ENCODE assay signal across 8 cellular contexts in the genomic region with DNA sequence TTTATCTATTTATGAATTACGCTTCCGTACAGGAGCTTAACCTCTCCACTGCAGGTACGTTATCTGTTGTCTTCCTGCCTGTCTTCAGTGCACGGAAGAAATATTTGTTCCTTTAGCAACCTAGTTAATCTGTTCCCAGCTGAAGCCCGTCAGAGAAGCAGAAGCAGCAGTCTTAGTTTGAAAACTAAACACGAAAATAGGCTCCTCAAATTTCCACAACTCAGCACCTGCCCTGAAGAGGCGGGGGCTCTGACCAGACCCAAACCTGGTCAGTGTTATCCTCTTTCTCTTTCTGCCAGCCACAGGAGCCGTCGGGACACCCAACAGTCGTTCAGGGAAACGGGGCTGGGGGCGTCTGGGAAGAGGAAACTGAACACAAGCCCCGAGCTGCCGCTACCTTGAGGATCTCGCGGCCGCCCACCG. TPM values are rescaled to one million over a fixed set of nuclear protein-coding genes. Genes with fewer than 3 reads are reported as not detected.
DNase-seq lines count a peak whose midpoint lies in the region; ATAC-seq, FAIRE-seq and TF ChIP-seq lines count a peak whose summit lies in the region.

No MANE protein-coding gene starts in this region.

- ATAC-seq in GM21737 (IDR thresholded peaks at IDR 0.05; ENCODE audit: unreplicated experiment) (peak; percentile 0), K562 (no peak; the same call in 2 of the 3 replicates), lung (ENCODE audit: insufficient read depth, low FRiP score) (no peak)

- no peaks in the 10 kb centered on the region for H3F3A ChIP-seq in Loucy (ENCODE audit: low read depth)

- TF ChIP-seq CTCF in GM13977 (IDR thresholded peaks at IDR 0.05; ENCODE audit: extremely low read depth, insufficient read depth, missing control alignments) (peak; percentile 34), Loucy (conservative IDR thresholded peaks at IDR 0.05; ENCODE audit: low read length) (no peak), K562 (IDR thresholded peaks at IDR 0.05 in 2 of 3, conservative IDR thresholded peaks at IDR 0.05 in 1 of 3; ENCODE audit: insufficient read depth in 2 of 3, low read depth in 1 of 3, low read length in 3 of 3) (no peak; a peak in 2 of 6 replicates), lung (IDR thresholded peaks at IDR 0.05; ENCODE audit: control extremely low read depth, extremely low read depth) (no peak)

- H3K9me3 ChIP-seq in Loucy (ENCODE audit: insufficient read depth, low read depth, low read length) (no peaks in the 10 kb centered on the region), K562 (replicated peaks; ENCODE audit: control insufficient read depth, insufficient read depth, low read depth, low read length) (no peaks in the 10 kb centered on the region), lung (ENCODE audit: control insufficient read depth in 2 of 2, insufficient read depth in 1 of 2, low read length in 1 of 2) (no peaks in the 10 kb centered on the region)

- POLR2A ChIA-PET in K562 (lab: Yijun Ruan, JAX), result interaction anchor here (1.1 to 6.9 kb wide), 9 partner anchors 10 to 104 kb away, joined by 3 to 126 read pairs (median 12); a partner anchor contains a TSS

- no peak for TF ChIP-seq EP300 in K562 (IDR thresholded peaks at IDR 0.05; ENCODE audit: low read length)

- H4K20me1 ChIP-seq in Loucy (ENCODE audit: insufficient read depth, low read length, poor library complexity, severe bottlenecking) (peaks cover 13% of the 10 kb centered on the region), K562 (replicated peaks; ENCODE audit: control insufficient read depth, insufficient read depth, low read length) (no peaks in the 10 kb centered on the region)

- intact Hi-C loops in K562 (cut with micrococcal nuclease), result loop anchor here (1.0 kb wide), 1 partner anchor 22 kb away; a partner anchor contains a TSS

- H3K27ac ChIP-seq in K562 (ENCODE audit: extremely low read depth, low read depth, low read length) (peak overlapping the region; percentile 100), lung (ENCODE audit: low read depth in 1 of 2, low read length in 1 of 2) (peak overlapping the region; percentile 91 to 99)

- no peaks in the 10 kb centered on the region for H3K9me1 ChIP-seq in K562 (ENCODE audit: control insufficient read depth, insufficient read depth, low read length)

- H2AFZ ChIP-seq in Loucy (ENCODE audit: low read length), result peak overlapping the region; percentile 81
- peak overlapping the region; percentile 99; the same call in 1 of the 2 replicates for H2AFZ ChIP-seq in K562 (ENCODE audit: low read depth, low read length)

- CTCF ChIA-PET in K562 (lab: Yijun Ruan, JAX; ENCODE audit: low intra/inter-chr PET ratio), result no interaction called here

- DNase-seq in GM13977 (ENCODE audit: low spot score) (no peak), K562 (ENCODE audit: extremely low read depth in 1 of 4, low spot score in 3 of 4) (no peak), lung (ENCODE audit: low spot score) (no peak), GM12891 (ENCODE audit: insufficient read length, low spot score) (no peak), NCI-H345 (lab: John Stamatoyannopoulos, UW) (no peak), GM19239 (ENCODE audit: insufficient read length, low spot score) (no peak)

- H3K4me2 ChIP-seq in Loucy (ENCODE audit: low read depth, low read length, poor library complexity, severe bottlenecking) (peak overlapping the region; percentile 85), K562 (ENCODE audit: insufficient read depth, low read length) (peak overlapping the region; percentile 94)

- BruUV-seq in K562 (replicated peaks; lab: Mats Ljungman, UMichigan), result TSS peak; percentile 63

- H3K9me2 ChIP-seq in Loucy (replicated peaks; ENCODE audit: low read depth, low read length), result no peaks in the 10 kb centered on the region

- TF ChIP-seq RAD21 in K562 (CRISPR knock-in tag; conservative IDR thresholded peaks at IDR 0.05 in 1 of 2, IDR thresholded peaks at IDR 0.05 in 1 of 2), result no peak

- peaks cover 69% of the 10 kb centered on the region for H3K79me2 ChIP-seq in Loucy (ENCODE audit: insufficient read depth, low read length)
- peaks cover 90% of the 10 kb centered on the region for H3K79me2 ChIP-seq in K562 (ENCODE audit: control insufficient read depth, insufficient read depth, low read length)

- 0% methylated on average over 12 of the region's 18 CpGs for WGBS in K562 (ENCODE audit: insufficient coverage, low coverage, missing lambda C conversion rate)
- WGBS in lung, 2 donors, result 0% methylated on average over 18 of the region's 18 CpGs

- in situ Hi-C loops in GM13977 (cut with MboI; ENCODE audit: low pct_unique_long_range_greater_than_20kb, low sequenced_read_pairs, unreplicated experiment) (no loop called here), K562 (cut with MboI) (no loop called here)

- H3K4me3 ChIP-seq in Loucy (ENCODE audit: low read length, poor library complexity, severe bottlenecking) (peak overlapping the region; percentile 98), K562 (peak overlapping the region; percentile 70), lung (peak overlapping the region; percentile 51)

- no peak for FAIRE-seq in K562 (lab: Jason Lieb, UNC)
- FAIRE-seq in GM12891 (lab: Jason Lieb, UNC), result no peak
- FAIRE-seq in GM19239 (lab: Jason Lieb, UNC), result no peak

- TF ChIP-seq POLR2A in K562 (conservative IDR thresholded peaks at IDR 0.05) (no peak), GM12891 (IDR thresholded peaks at IDR 0.05; ENCODE audit: low read depth, low read length) (no peak)

- H3K4me1 ChIP-seq in Loucy (ENCODE audit: insufficient read depth, low read length, poor library complexity, severe bottlenecking) (peaks cover 16% of the 10 kb centered on the region), K562 (replicated peaks in 1 of 2; ENCODE audit: control insufficient read depth in 2 of 2, insufficient read depth in 2 of 2, low read length in 2 of 2) (peaks cover 8 to 9% of the 10 kb centered on the region in 2 experiments; a peak in 4 of 5 replicates), lung (ENCODE audit: control insufficient read depth in 2 of 2, insufficient read depth in 2 of 2, low read length in 2 of 2) (peaks cover 2% of the 10 kb centered on the region in 2 donors)

- H3K9ac ChIP-seq in Loucy (ENCODE audit: low read depth, low read length, poor library complexity, severe bottlenecking) (peak overlapping the region; percentile 98), K562 (ENCODE audit: insufficient read depth in 1 of 2, low read depth in 2 of 2, low read length in 2 of 2) (peak overlapping the region; percentile 98 to 99)

- no peaks in the 10 kb centered on the region for H3K36me3 ChIP-seq in Loucy (ENCODE audit: insufficient read depth, low read length)
- peaks cover 34% of the 10 kb centered on the region for H3K36me3 ChIP-seq in K562 (ENCODE audit: control insufficient read depth, insufficient read depth, low read length)
- H3K36me3 ChIP-seq in lung (ENCODE audit: control insufficient read depth in 2 of 2, insufficient read depth in 2 of 2, low read length in 2 of 2), result peaks cover 0 to 11% of the 10 kb centered on the region in 2 donors

- no peaks in the 10 kb centered on the region for H3K27me3 ChIP-seq in Loucy (ENCODE audit: insufficient read depth, low read length, poor library complexity, severe bottlenecking)
- H3K27me3 ChIP-seq in K562 (ENCODE audit: control insufficient read depth in 2 of 2, insufficient read depth in 2 of 2, low read length in 2 of 2), result no peaks in the 10 kb centered on the region
- no peaks in the 10 kb centered on the region for H3K27me3 ChIP-seq in lung (ENCODE audit: control insufficient read depth, insufficient read depth)

RNA-seq across cellular contexts. Expression of a gene that starts 0.4 kb away (rescaled TPM):
- total RNA-seq in K562 (2011; cell fraction: chromatin; rRNA removed; ENCODE audit: low replicate concordance), result 18.1 and 50.6 TPM in 2 replicates
- total RNA-seq in K562 (2011; cell fraction: nucleolus; rRNA removed), result 20.3 and 22.2 TPM in 2 replicates
- total RNA-seq in K562 (2011; cell fraction: nucleoplasm; rRNA removed), result 44.2 and 69.5 TPM in 2 replicates
- total RNA-seq in K562 (2014; rRNA removed), result 25.9 and 43.5 TPM in 2 replicates
- total RNA-seq in K562 (2014; rRNA removed; fragmentation: Illumina TruSeq; extraction: Trizol), result 35.5 and 37.3 TPM in 2 replicates
- 52.0 and 52.3 TPM in 2 replicates for total RNA-seq in K562 (2015; rRNA removed; fragmentation: Illumina TruSeq; extraction: Trizol)
- total RNA-seq in K562 (2021), result 64.9 and 76.9 TPM in 2 replicates
- 44.1 and 51.8 TPM in 2 replicates for polyA plus RNA-seq in K562 (2011; rRNA removed)
- 5.7 and 14.6 TPM in 2 replicates for polyA plus RNA-seq in K562 (2011; cell fraction: cytosol; rRNA removed)
- 17.8 and 23.6 TPM in 2 replicates for polyA plus RNA-seq in K562 (2011; cell fraction: nucleus; rRNA removed)
- polyA plus RNA-seq in K562 (2012), result 34.9 and 46.6 TPM in 2 replicates
- polyA plus RNA-seq in K562 (2014; fragmentation: Illumina TruSeq; extraction: Trizol), result 32.5 and 50.4 TPM in 2 replicates
- 10 to 100 TPM; 14.6 to 22.5 TPM for polyA plus RNA-seq in K562 (2014; fragmentation: Nextera tagmentation; extraction: Ambion mirVana)
- 29.1 and 38.4 TPM in 2 replicates for polyA plus RNA-seq in K562 (2014; rRNA removed)
- 22.7 and 29.5 TPM in 2 replicates for polyA minus RNA-seq in K562 (2011; rRNA and poly(A)+ RNA removed)
- polyA minus RNA-seq in K562 (2011; cell fraction: cytosol; rRNA and poly(A)+ RNA removed), result 8.8 and 13.9 TPM in 2 replicates
- 19.5 and 47.7 TPM in 2 replicates for polyA minus RNA-seq in K562 (2011; cell fraction: nucleus; rRNA and poly(A)+ RNA removed)
- total RNA-seq in lung, result 10 to 100 TPM; 15.8 to 25.0 TPM
- polyA plus RNA-seq in lung, result 1 to 10 TPM; 3.8 to 7.5 TPM
- 22.6 TPM for polyA plus RNA-seq in GM12891 (2012; ENCODE audit: low read depth, missing spikeins)

RNA-seq across cellular contexts. Expression of a gene that starts 1.0 kb away (rescaled TPM):
- total RNA-seq in K562 (2011; cell fraction: chromatin; rRNA removed; ENCODE audit: low replicate concordance), result 19.9 and 66.6 TPM in 2 replicates
- 9.0 and 11.3 TPM in 2 replicates for total RNA-seq in K562 (2011; cell fraction: nucleolus; rRNA removed)
- 24.3 and 29.8 TPM in 2 replicates for total RNA-seq in K562 (2011; cell fraction: nucleoplasm; rRNA removed)
- total RNA-seq in K562 (2014; rRNA removed), result 69.9 and 90.8 TPM in 2 replicates
- total RNA-seq in K562 (2014; rRNA removed; fragmentation: Illumina TruSeq; extraction: Trizol), result 133 and 155 TPM in 2 replicates
- total RNA-seq in K562 (2015; rRNA removed; fragmentation: Illumina TruSeq; extraction: Trizol), result 102 and 107 TPM in 2 replicates
- 73.8 and 74.9 TPM in 2 replicates for total RNA-seq in K562 (2021)
- polyA plus RNA-seq in K562 (2011; rRNA removed), result 54.0 and 90.8 TPM in 2 replicates
- polyA plus RNA-seq in K562 (2011; cell fraction: cytosol; rRNA removed), result 8.2 and 22.0 TPM in 2 replicates
- 13.8 and 18.3 TPM in 2 replicates for polyA plus RNA-seq in K562 (2011; cell fraction: nucleus; rRNA removed)
- polyA plus RNA-seq in K562 (2012), result 63.8 and 71.3 TPM in 2 replicates
- 90.0 and 123 TPM in 2 replicates for polyA plus RNA-seq in K562 (2014; fragmentation: Illumina TruSeq; extraction: Trizol)
- polyA plus RNA-seq in K562 (2014; fragmentation: Nextera tagmentation; extraction: Ambion mirVana), result 10 to 100 TPM; 81.7 to 86.0 TPM
- polyA plus RNA-seq in K562 (2014; rRNA removed), result 71.5 and 81.0 TPM in 2 replicates
- polyA minus RNA-seq in K562 (2011; rRNA and poly(A)+ RNA removed), result 83.0 and 83.6 TPM in 2 replicates
- 30.4 and 37.2 TPM in 2 replicates for polyA minus RNA-seq in K562 (2011; cell fraction: cytosol; rRNA and poly(A)+ RNA removed)
- 14.5 and 29.0 TPM in 2 replicates for polyA minus RNA-seq in K562 (2011; cell fraction: nucleus; rRNA and poly(A)+ RNA removed)
- 1 to 10 TPM; 1.2 to 9.5 TPM for total RNA-seq in lung
- polyA plus RNA-seq in lung, result 1 to 10 TPM; 1.1 to 1.7 TPM
- 31.1 TPM for polyA plus RNA-seq in GM12891 (2012; ENCODE audit: low read depth, missing spikeins)

RNA-seq across cellular contexts. Expression of a gene that starts 22.1 kb away (rescaled TPM):
- total RNA-seq in K562 (2011; cell fraction: chromatin; rRNA removed; ENCODE audit: low replicate concordance), result 46.7 and 153 TPM in 2 replicates
- total RNA-seq in K562 (2011; cell fraction: nucleolus; rRNA removed), result 21.3 and 35.3 TPM in 2 replicates
- 54.8 and 92.8 TPM in 2 replicates for total RNA-seq in K562 (2011; cell fraction: nucleoplasm; rRNA removed)
- total RNA-seq in K562 (2014; rRNA removed), result 121 and 122 TPM in 2 replicates
- 245 and 271 TPM in 2 replicates for total RNA-seq in K562 (2014; rRNA removed; fragmentation: Illumina TruSeq; extraction: Trizol)
- 238 and 259 TPM in 2 replicates for total RNA-seq in K562 (2015; rRNA removed; fragmentation: Illumina TruSeq; extraction: Trizol)
- 180 and 184 TPM in 2 replicates for total RNA-seq in K562 (2021)
- polyA plus RNA-seq in K562 (2011; rRNA removed), result 293 and 356 TPM in 2 replicates
- 37.8 and 116 TPM in 2 replicates for polyA plus RNA-seq in K562 (2011; cell fraction: cytosol; rRNA removed)
- polyA plus RNA-seq in K562 (2011; cell fraction: nucleus; rRNA removed), result 94.3 and 254 TPM in 2 replicates
- polyA plus RNA-seq in K562 (2012), result 171 and 344 TPM in 2 replicates
- polyA plus RNA-seq in K562 (2014; fragmentation: Illumina TruSeq; extraction: Trizol), result 184 and 217 TPM in 2 replicates
- 100 to 1,000 TPM; 254 to 290 TPM for polyA plus RNA-seq in K562 (2014; fragmentation: Nextera tagmentation; extraction: Ambion mirVana)
- 101 and 121 TPM in 2 replicates for polyA plus RNA-seq in K562 (2014; rRNA removed)
- 286 and 479 TPM in 2 replicates for polyA minus RNA-seq in K562 (2011; rRNA and poly(A)+ RNA removed)
- 124 and 144 TPM in 2 replicates for polyA minus RNA-seq in K562 (2011; cell fraction: cytosol; rRNA and poly(A)+ RNA removed)
- 29.1 and 78.5 TPM in 2 replicates for polyA minus RNA-seq in K562 (2011; cell fraction: nucleus; rRNA and poly(A)+ RNA removed)
- 100 to 1,000 TPM in 1 of 2 donors, 10 to 100 TPM in 1; 62.5 to 130 TPM for total RNA-seq in lung
- polyA plus RNA-seq in lung, result 10 to 100 TPM; 31.2 to 66.5 TPM
- 143 TPM for polyA plus RNA-seq in GM12891 (2012; ENCODE audit: low read depth, missing spikeins)

RNA-seq across cellular contexts. Expression of a gene that starts 45.9 kb away (rescaled TPM):
- total RNA-seq in K562 (2011; cell fraction: chromatin; rRNA removed; ENCODE audit: low replicate concordance), result 14.7 and 30.8 TPM in 2 replicates
- total RNA-seq in K562 (2011; cell fraction: nucleolus; rRNA removed), result 7.8 and 10.1 TPM in 2 replicates
- total RNA-seq in K562 (2011; cell fraction: nucleoplasm; rRNA removed), result 20.1 and 30.2 TPM in 2 replicates
- total RNA-seq in K562 (2014; rRNA removed) (32.0 and 37.8 TPM in 2 replicates), K562 (2014; rRNA removed; fragmentation: Illumina TruSeq; extraction: Trizol) (51.0 and 59.0 TPM in 2 replicates), K562 (2015; rRNA removed; fragmentation: Illumina TruSeq; extraction: Trizol) (34.3 and 39.7 TPM in 2 replicates), K562 (2021) (43.0 and 43.6 TPM in 2 replicates), lung (10 to 100 TPM; 46.6 to 69.7 TPM)
- polyA plus RNA-seq in K562 (2011; rRNA removed) (40.3 and 40.8 TPM in 2 replicates), K562 (2014; fragmentation: Illumina TruSeq; extraction: Trizol) (50.5 and 51.9 TPM in 2 replicates), K562 (2014; fragmentation: Nextera tagmentation; extraction: Ambion mirVana) (10 to 100 TPM; 47.1 to 57.7 TPM), K562 (2014; rRNA removed) (39.0 and 39.2 TPM in 2 replicates), lung (10 to 100 TPM; 34.5 to 58.7 TPM)
- 11.1 and 19.7 TPM in 2 replicates for polyA plus RNA-seq in K562 (2011; cell fraction: cytosol; rRNA removed)
- polyA plus RNA-seq in K562 (2011; cell fraction: nucleus; rRNA removed), result 10.6 and 15.7 TPM in 2 replicates
- 34.4 and 49.6 TPM in 2 replicates for polyA plus RNA-seq in K562 (2012)
- 29.5 and 36.6 TPM in 2 replicates for polyA minus RNA-seq in K562 (2011; rRNA and poly(A)+ RNA removed)
- polyA minus RNA-seq in K562 (2011; cell fraction: cytosol; rRNA and poly(A)+ RNA removed), result 13.2 and 14.2 TPM in 2 replicates
- polyA minus RNA-seq in K562 (2011; cell fraction: nucleus; rRNA and poly(A)+ RNA removed), result 7.1 and 12.0 TPM in 2 replicates
- 48.8 TPM for polyA plus RNA-seq in GM12891 (2012; ENCODE audit: low read depth, missing spikeins)
